Comparison of ENCODE assay signal across 1 cellular context in the genomic region with DNA sequence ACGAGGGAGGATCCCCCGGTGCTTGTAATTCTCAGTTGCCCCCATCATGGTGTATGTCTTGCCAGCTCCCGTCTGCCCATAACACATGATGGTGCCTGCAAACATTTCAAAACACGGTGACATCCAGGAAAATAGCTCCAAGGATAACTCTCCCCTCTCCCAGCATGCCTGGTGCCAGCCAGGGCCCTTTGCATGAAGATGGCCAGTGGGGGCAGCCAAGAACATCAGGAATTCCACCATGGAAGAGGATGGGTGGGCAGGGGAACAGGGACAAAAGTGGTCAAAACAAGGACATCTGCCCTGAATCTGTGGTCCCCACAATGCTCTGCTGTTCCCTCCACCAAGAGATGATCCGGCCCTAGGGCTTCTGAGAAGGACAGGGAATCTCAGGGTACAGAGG.
TF ChIP-seq lines count a peak whose summit lies in the region.

No MANE protein-coding gene starts in this region.

TF ChIP-seq in H1, 55 proteins besides CTCF, POLR2A, EP300 and RAD21:
- TF ChIP-seq TEAD4 (IDR thresholded peaks at IDR 0.05; ENCODE audit: low read depth, low read length) (peak; percentile 45; the same call in 1 of the 2 replicates), RBBP5 (IDR thresholded peaks at IDR 0.05; ENCODE audit: borderline replicate concordance, low read depth, low read length) (no peak)
